In genomic region chr9:14260101-14260500, GRCh38 we compare ENCODE assay signal across 22 cellular contexts. TPM values are rescaled to one million over a fixed set of nuclear protein-coding genes. Genes with fewer than 3 reads are reported as not detected.
DNase-seq lines count a peak whose midpoint lies in the region; ATAC-seq, FAIRE-seq and TF ChIP-seq lines count a peak whose summit lies in the region.
"Had no signal": no experiment of that assay in that cellular context is flagged by ENCODE, and none has a peak within 500 bp of the region (broad histone marks: within the 10 kb centered on the region; RNA-seq: fewer than 3 reads in every experiment).

No MANE protein-coding gene starts in this region.

- H3K36me3 ChIP-seq in IMR-90 (ENCODE audit: control insufficient read depth, insufficient read depth, low read length): no peaks in the 10 kb centered on the region
- H3K36me3 ChIP-seq in RWPE2 (ENCODE audit: low read depth): peaks cover 24% of the 10 kb centered on the region
- H3K36me3 ChIP-seq in small intestine (ENCODE audit: control insufficient read depth in 2 of 2, insufficient read depth in 2 of 2, low read length in 2 of 2): no peaks in the 10 kb centered on the region

- H3K79me1 ChIP-seq in IMR-90 (ENCODE audit: low read depth in 1 of 2, low read length in 2 of 2): no peaks in the 10 kb centered on the region

- H3K23ac ChIP-seq in IMR-90 (ENCODE audit: low read depth, low read length): no peak overlapping the region

- no peak overlapping the region for H2BK120ac ChIP-seq in IMR-90 (ENCODE audit: low read depth, low read length)

- no peak for ATAC-seq in IMR-90 (ENCODE audit: low read depth)
- peak; percentile 21; the same call in 1 of the 3 replicates for ATAC-seq in RWPE2 (ENCODE audit: low read depth)
- ATAC-seq in HG02642 (IDR thresholded peaks at IDR 0.05; ENCODE audit: poor library complexity, unreplicated experiment): no peak

- H3K4me1 ChIP-seq in IMR-90 (ENCODE audit: control insufficient read depth, insufficient read depth, low read length): no peaks in the 10 kb centered on the region
- H3K4me1 ChIP-seq in RWPE2 (ENCODE audit: insufficient read depth, poor library complexity, severe bottlenecking): peaks cover 37% of the 10 kb centered on the region
- peaks cover 2 to 6% of the 10 kb centered on the region in 2 donors for H3K4me1 ChIP-seq in small intestine (ENCODE audit: control insufficient read depth in 2 of 2, insufficient read depth in 1 of 2, low read depth in 1 of 2, low read length in 1 of 2)
- H3K4me1 ChIP-seq: Caco-2 had no signal

- no peak overlapping the region for H4K8ac ChIP-seq in IMR-90 (ENCODE audit: low read depth in 2 of 2, low read length in 2 of 2)

- no peak overlapping the region for H3K4ac ChIP-seq in IMR-90 (ENCODE audit: low read depth, low read length)

- no peak for TF ChIP-seq RAD21 in IMR-90 (IDR thresholded peaks at IDR 0.05; ENCODE audit: low read length)

- no peak overlapping the region for H3K27ac ChIP-seq in IMR-90 (ENCODE audit: insufficient read depth, low read length)
- H3K27ac ChIP-seq in RWPE2 (ENCODE audit: poor library complexity, severe bottlenecking): no peak overlapping the region
- no peak overlapping the region for H3K27ac ChIP-seq in small intestine (ENCODE audit: low read depth in 1 of 2, low read length in 1 of 2)
- no peak overlapping the region for H3K27ac ChIP-seq in substantia nigra (ENCODE audit: low read depth, low read length, poor library complexity, severe bottlenecking)
- H3K27ac ChIP-seq: SK-N-MC had no signal

- no peaks in the 10 kb centered on the region for H4K20me1 ChIP-seq in IMR-90 (ENCODE audit: insufficient read depth, low read length)

- DNase-seq in IMR-90 (peak; percentile 26), RWPE2 (ENCODE audit: low spot score) (no peak), iris pigment epithelial cell (ENCODE audit: low read depth) (peak; percentile 54), small intestine (peak; percentile 57), CD1c-positive myeloid dendritic cell (ENCODE audit: extremely low spot score) (no peak), substantia nigra (lab: John Stamatoyannopoulos, UW) (no peak)
- DNase-seq: BE2C; Caco-2; CD4-positive, alpha-beta T cell; DMS 273 treated with DMSO at 0.1 percent for 48 hours; DMS79 treated with DMSO at 0.1 percent for 48 hours; Kasumi-1; NCI-H1105; NCI-H146; NCI-H2029; NCI-H226; NCI-H524 treated with DMSO at 0.1 percent for 48 hours; OCI-M1; SHP77; SW 1271 had no signal

- in situ Hi-C loops in IMR-90 (cut with MboI; ENCODE audit: low sequenced_read_pairs): no loop called here

- no peak overlapping the region for H2AK5ac ChIP-seq in IMR-90 (ENCODE audit: low read depth, low read length)

- H3K9ac ChIP-seq in IMR-90 (ENCODE audit: low read depth, low read length): no peak overlapping the region

- no peak overlapping the region for H2AFZ ChIP-seq in IMR-90 (replicated peaks; ENCODE audit: low read length, poor library complexity)

- WGBS in IMR-90 (ENCODE audit: extremely low coverage in 2 of 2, insufficient read length in 1 of 2), 2 experiments: 100% methylated on average over 1 of the region's 4 CpGs; no CpG with 5 or more reads in 1 of the 2 experiments
- 83 to 86% (median 84%) methylated on average over 4 of the region's 4 CpGs for WGBS in small intestine, 3 donors

- H2BK15ac ChIP-seq in IMR-90 (ENCODE audit: low read depth, low read length): no peak overlapping the region

- TF ChIP-seq POLR2A in IMR-90 (IDR thresholded peaks at IDR 0.05; ENCODE audit: low read depth, low read length): no peak

- no peak overlapping the region for H3K4me3 ChIP-seq in IMR-90 (ENCODE audit: insufficient read depth, low read depth, low read length)
- no peak overlapping the region for H3K4me3 ChIP-seq in RWPE2 (ENCODE audit: severe bottlenecking)
- H3K4me3 ChIP-seq in small intestine (ENCODE audit: low read depth in 1 of 2, low read length in 2 of 2): no peak overlapping the region
- H3K4me3 ChIP-seq: SK-N-MC had no signal

- no peak for FAIRE-seq in small intestine (lab: Jason Lieb, UNC)

- H3K56ac ChIP-seq in IMR-90 (ENCODE audit: extremely low read depth, insufficient read depth, low read length): no peak overlapping the region

- CTCF ChIA-PET in IMR-90 (lab: Yijun Ruan, JAX): no interaction called here

- peaks cover 13% of the 10 kb centered on the region for H3K27me3 ChIP-seq in IMR-90 (ENCODE audit: control insufficient read depth, insufficient read depth, low read length)
- no peaks in the 10 kb centered on the region for H3K27me3 ChIP-seq in RWPE2 (ENCODE audit: insufficient read depth, poor library complexity, severe bottlenecking)
- no peaks in the 10 kb centered on the region for H3K27me3 ChIP-seq in small intestine (ENCODE audit: control insufficient read depth in 2 of 2, insufficient read depth in 2 of 2, low read length in 2 of 2)
- H3K27me3 ChIP-seq: BE2C had no signal

- H3K18ac ChIP-seq in IMR-90 (ENCODE audit: low read depth, low read length): no peak overlapping the region

- BruUV-seq in IMR-90 (replicated peaks; lab: Mats Ljungman, UMichigan): no TSS peak

- no peak overlapping the region for H4K91ac ChIP-seq in IMR-90 (ENCODE audit: insufficient read depth, low read depth, low read length)

- intact Hi-C loops in IMR-90 (cut with micrococcal nuclease): no loop called here

- H3K9me3 ChIP-seq in IMR-90 (ENCODE audit: control insufficient read depth, insufficient read depth, low read length): no peaks in the 10 kb centered on the region
- H3K9me3 ChIP-seq in RWPE2 (ENCODE audit: severe bottlenecking): no peaks in the 10 kb centered on the region
- H3K9me3 ChIP-seq in small intestine (ENCODE audit: control insufficient read depth, low read depth): no peaks in the 10 kb centered on the region
- H3K9me3 ChIP-seq: BE2C, Caco-2 had no signal

- POLR2A ChIA-PET in IMR-90 (lab: Charles Lee; ENCODE audit: unreplicated experiment): no interaction called here

- H3K14ac ChIP-seq in IMR-90 (replicated peaks; ENCODE audit: low read depth, low read length): no peak overlapping the region

- no peaks in the 10 kb centered on the region for H3K9me1 ChIP-seq in IMR-90 (ENCODE audit: insufficient read depth, low read length)

- TF ChIP-seq CTCF in IMR-90 (conservative IDR thresholded peaks at IDR 0.05; ENCODE audit: low read depth, low read length) (no peak), RWPE2 (IDR thresholded peaks at IDR 0.05; ENCODE audit: poor library complexity, severe bottlenecking) (no peak)

- H4K5ac ChIP-seq in IMR-90 (ENCODE audit: low read depth, low read length): no peak overlapping the region

- no peak overlapping the region for H2AK9ac ChIP-seq in IMR-90 (replicated peaks; ENCODE audit: low read depth, low read length, poor library complexity)

- no peak overlapping the region for H2BK5ac ChIP-seq in IMR-90 (ENCODE audit: low read depth, low read length, poor library complexity, severe bottlenecking)

- H3K4me2 ChIP-seq in IMR-90 (ENCODE audit: low read depth, low read length): no peak overlapping the region

- dilution Hi-C loops in IMR-90 (cut with HindIII; ENCODE audit: low sequenced_read_pairs, unreplicated experiment): no loop called here

- no peak overlapping the region for H2BK20ac ChIP-seq in IMR-90 (ENCODE audit: low read depth, low read length)

TF ChIP-seq in IMR-90, 13 proteins besides CTCF, POLR2A, EP300 and RAD21:
- TF ChIP-seq SMC3 (IDR thresholded peaks at IDR 0.05; ENCODE audit: low read depth, low read length) (no peak), RFX5 (IDR thresholded peaks at IDR 0.05; ENCODE audit: low read depth, low read length) (no peak)

RNA-seq across cellular contexts. Expression of gene NFIB, which starts 53.8 kb away (rescaled TPM):
- total RNA-seq in IMR-90 (2012; rRNA removed): 2.0 and 2.2 TPM in 2 replicates
- polyA plus RNA-seq in IMR-90 (2012; rRNA removed): 1.2 and 1.4 TPM in 2 replicates
- polyA plus RNA-seq in IMR-90 (2012; cell fraction: cytosol; rRNA removed): 0.55 and 0.99 TPM in 2 replicates
- 0.38 and 2.1 TPM in 2 replicates for polyA plus RNA-seq in IMR-90 (2012; cell fraction: nucleus; rRNA removed; ENCODE audit: low replicate concordance)
- 10 to 100 TPM in 2 of 3 donors, 1 to 10 TPM in 1; 7.8 to 15.9 (median 11.2) TPM for polyA plus RNA-seq in small intestine
- total RNA-seq: CD4-positive, alpha-beta T cell had no signal

Comparison
In these comparisons a context has a peak if more than half of its experiments do, and no peak if none do; other contexts are left out.
1. DNase-seq: peak in IMR-90 (single experiment), iris pigment epithelial cell (single experiment) and small intestine (single experiment); none in RWPE2 (single experiment), CD1c-positive myeloid dendritic cell (single experiment) and substantia nigra (0 of 49).